Comparison of ENCODE assay signal across 9 cellular contexts in genomic region chr1:38474738-38475623, GRCh38.
DNase-seq lines count a peak whose midpoint lies in the region; ATAC-seq and TF ChIP-seq lines count a peak whose summit lies in the region.
"Had no signal": no experiment of that assay in that cellular context is flagged by ENCODE, and none has a peak within 500 bp of the region (broad histone marks: within the 10 kb centered on the region; RNA-seq: fewer than 3 reads in every experiment).

No MANE protein-coding gene starts in this region.

- H3K4me3 ChIP-seq in parathyroid adenoma (ENCODE audit: low read depth, low read length), result no peak overlapping the region

- no peaks in the 10 kb centered on the region for H3K27me3 ChIP-seq in parathyroid adenoma (ENCODE audit: control insufficient read depth, insufficient read depth, low read length)

- H3K4me2 ChIP-seq in parathyroid adenoma (ENCODE audit: low read length), result peak overlapping the region; percentile 10

- no peaks in the 10 kb centered on the region for H3K79me2 ChIP-seq in parathyroid adenoma

- H3K36me3 ChIP-seq in parathyroid adenoma (ENCODE audit: control insufficient read depth, insufficient read depth, low read length), result no peaks in the 10 kb centered on the region

- peaks cover 2% of the 10 kb centered on the region for H3K36me3 Mint-ChIP-seq in T-helper 17 cell (ENCODE audit: low read depth)

- H3K9me3 ChIP-seq in T-helper 17 cell (ENCODE audit: control insufficient read depth, low read length, poor library complexity, severe bottlenecking), result peaks cover 5% of the 10 kb centered on the region
- no peaks in the 10 kb centered on the region for H3K9me3 ChIP-seq in parathyroid adenoma (ENCODE audit: control insufficient read depth, low read length)

- H3K27ac Mint-ChIP-seq in T-helper 17 cell, result peak overlapping the region; percentile 74

- no peaks in the 10 kb centered on the region for H3K4me1 ChIP-seq in parathyroid adenoma

- H3K27ac ChIP-seq in parathyroid adenoma, result no peak overlapping the region

- peaks cover 12% of the 10 kb centered on the region for H3K4me1 Mint-ChIP-seq in T-helper 17 cell

- H3K9ac ChIP-seq in parathyroid adenoma, result no peak overlapping the region

- peak overlapping the region; percentile 73 for H3K4me3 Mint-ChIP-seq in T-helper 17 cell

- H3K27me3 Mint-ChIP-seq in T-helper 17 cell, result peaks cover 75% of the 10 kb centered on the region

- H2AFZ ChIP-seq in parathyroid adenoma, result no peak overlapping the region

- DNase-seq in T-helper 17 cell (no peak), OCI-M2 (lab: John Stamatoyannopoulos, UW; ENCODE audit: unreplicated experiment) (no peak), NCI-H1930 (lab: John Stamatoyannopoulos, UW) (no peak), NCI-H1694 treated with DMSO at 0.1 percent for 48 hours (lab: John Stamatoyannopoulos, UW) (no peak), glomerular visceral epithelial cell (ENCODE audit: extremely low spot score) (no peak)
- DNase-seq: NCI-H2029 had no signal

- TF ChIP-seq CTCF in parathyroid adenoma (IDR thresholded peaks at IDR 0.05), result no peak

- ATAC-seq in GM19035 (IDR thresholded peaks at IDR 0.05; ENCODE audit: unreplicated experiment), result peak; percentile 81
- peak; percentile 84 for ATAC-seq in HG02840 (IDR thresholded peaks at IDR 0.05; ENCODE audit: low FRiP score, unreplicated experiment)
- ATAC-seq in T-helper 17 cell, result peak; percentile 83
